8 cellular contexts compared by ENCODE assay signal in genomic region chr13:32164622-32165268, GRCh38.
DNase-seq lines count a peak whose midpoint lies in the region; ATAC-seq, FAIRE-seq and TF ChIP-seq lines count a peak whose summit lies in the region.

No MANE protein-coding gene starts in this region.

- H3K9me3 Mint-ChIP-seq in WTC11 (peaks cover 8% of the 10 kb centered on the region), progenitor cell of endocrine pancreas (ENCODE audit: low read depth) (no peaks in the 10 kb centered on the region)

- no peak overlapping the region for H3K27ac Mint-ChIP-seq in WTC11
- peak overlapping the region; percentile 6 for H3K27ac Mint-ChIP-seq in progenitor cell of endocrine pancreas

- ATAC-seq in WTC11: peak; percentile 99
- ATAC-seq in GM21619 (IDR thresholded peaks at IDR 0.05; ENCODE audit: unreplicated experiment): no peak

- H3K36me3 Mint-ChIP-seq in WTC11 (no peaks in the 10 kb centered on the region), progenitor cell of endocrine pancreas (ENCODE audit: insufficient read depth) (no peaks in the 10 kb centered on the region)

- H3K4me3 Mint-ChIP-seq in WTC11 (no peak overlapping the region), progenitor cell of endocrine pancreas (ENCODE audit: low read depth) (no peak overlapping the region)

- CTCF ChIA-PET in HEK293T (lab: Yijun Ruan, JAX) (interaction anchor here (0.6 to 1.7 kb wide), 9 partner anchors 10 to 674 kb away, joined by 3 to 5 read pairs (median 4); no protein-coding TSS in a partner anchor), WTC11 (lab: Charles Lee) (interaction anchor here (0.6 to 4.1 kb wide), 53 partner anchors 8 to 429 kb away, joined by 3 to 38 read pairs (median 4); partner anchors contain the start of genes BRCA2, FRY and ZAR1L)

- POLR2A ChIA-PET in HEK293T (lab: Yijun Ruan, JAX) (interaction anchor here (1.8 kb wide), 1 partner anchor 151 kb away, joined by 11 read pairs; the partner anchor contains the start of genes BRCA2 and ZAR1L), WTC11 (lab: Charles Lee) (no interaction called here)

- no peaks in the 10 kb centered on the region for H3K27me3 Mint-ChIP-seq in WTC11 (ENCODE audit: low read depth)
- H3K27me3 Mint-ChIP-seq in progenitor cell of endocrine pancreas: no peaks in the 10 kb centered on the region

- DNase-seq in HEK293T (ENCODE audit: extremely low spot score) (peak; percentile 77), NCI-H2196 (lab: John Stamatoyannopoulos, UW; ENCODE audit: unreplicated experiment) (peak; percentile 23), WTC11 (ENCODE audit: low spot score) (peak; percentile 46), globus pallidus (ENCODE audit: low spot score) (peak; percentile 45), progenitor cell of endocrine pancreas (ENCODE audit: low spot score, unreplicated experiment) (peak; percentile 14), T-helper 9 cell (no peak)

- H3K4me1 Mint-ChIP-seq in WTC11 (no peaks in the 10 kb centered on the region), progenitor cell of endocrine pancreas (ENCODE audit: low read depth) (peaks cover 14% of the 10 kb centered on the region)

- peak; percentile 64 for FAIRE-seq in G401.6 (lab: Jason Lieb, UNC)

- TF ChIP-seq CTCF in WTC11 (IDR thresholded peaks at IDR 0.05) (peak; percentile 79), progenitor cell of endocrine pancreas (IDR thresholded peaks at IDR 0.05; ENCODE audit: unreplicated experiment) (peak; percentile 65)

TF ChIP-seq in HEK293T, 16 proteins besides CTCF, POLR2A, EP300 and RAD21:
- TF ChIP-seq ZNF384 (IDR thresholded peaks at IDR 0.05) (no peak), NFRKB (IDR thresholded peaks at IDR 0.05) (peak; percentile 37; the same call in 1 of the 2 replicates)

TF ChIP-seq in WTC11, 78 proteins besides CTCF, POLR2A, EP300 and RAD21:
- no peak for TF ChIP-seq IRF1 (CRISPR knock-in tag; IDR thresholded peaks at IDR 0.05)
- peak; percentile 75; the same call in 1 of the 2 replicates for TF ChIP-seq ZSCAN18 (CRISPR knock-in tag; IDR thresholded peaks at IDR 0.05)
